In the genomic region with DNA sequence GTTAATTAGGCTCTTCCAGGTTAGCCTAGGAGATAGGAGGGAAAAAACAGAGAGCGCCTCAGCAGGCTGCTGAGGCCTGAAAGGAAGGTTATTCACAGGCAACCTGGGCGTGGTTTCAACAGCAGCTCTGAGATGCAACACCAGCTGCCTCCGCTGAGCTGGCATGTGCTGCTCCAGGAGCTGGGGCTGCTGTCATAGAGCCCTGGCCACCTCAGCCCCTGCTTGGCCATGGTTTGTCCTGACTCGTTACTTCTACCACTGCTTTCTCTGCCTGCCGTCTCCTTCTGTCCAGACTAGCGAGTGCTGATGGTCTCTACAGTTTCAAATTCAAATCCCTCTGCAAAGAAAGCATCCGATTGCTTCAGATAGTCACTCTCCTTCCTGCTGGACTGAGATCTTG, we compare ENCODE assay signal across 10 cellular contexts. TPM values are rescaled to one million over a fixed set of nuclear protein-coding genes. Genes with fewer than 3 reads are reported as not detected.
A peak's percentile ranks its signal among the peaks of the same experiment; 100 is the strongest.
DNase-seq lines count a peak whose midpoint lies in the region; ATAC-seq and TF ChIP-seq lines count a peak whose summit lies in the region.
"Had no signal": no experiment of that assay in that cellular context is flagged by ENCODE, and none has a peak within 500 bp of the region (broad histone marks: within the 10 kb centered on the region; RNA-seq: fewer than 3 reads in every experiment).

No MANE protein-coding gene starts in this region.

- H3K9me3 Mint-ChIP-seq in neural crest cell: no peaks in the 10 kb centered on the region
- H3K9me3 Mint-ChIP-seq in stimulated activated naive CD8-positive, alpha-beta T cell treated with anti-CD3 and anti-CD28 coated beads, Interleukin-15, amount 100 ng/mL, for 72 hours: no peaks in the 10 kb centered on the region
- H3K9me3 Mint-ChIP-seq: activated T-helper 2 cell treated with anti-CD3 and anti-CD28 coated beads, Interferon-gamma antibody, Interleukin-2, Interleukin-4, amounts not matched to agents 10 μg/mL and 5 μg/mL and 100 μg/mL, durations not matched to agents 14 hours and 24 hours and 36 hours; stimulated activated memory B cell treated with anti-CD40 and anti-IgM and Interleukin-4, amounts not matched to agents 10 μg/mL and 1 μg/mL and 100 μg/mL, for 72 hours had no signal

- no peak overlapping the region for H3K27ac Mint-ChIP-seq in neural crest cell (ENCODE audit: unreplicated experiment)
- no peak overlapping the region for H3K27ac Mint-ChIP-seq in stimulated activated naive CD8-positive, alpha-beta T cell treated with anti-CD3 and anti-CD28 coated beads, Interleukin-15, amount 100 ng/mL, for 72 hours
- H3K27ac Mint-ChIP-seq: activated T-helper 2 cell treated with anti-CD3 and anti-CD28 coated beads, Interferon-gamma antibody, Interleukin-2, Interleukin-4, amounts not matched to agents 10 μg/mL and 5 μg/mL and 100 μg/mL, durations not matched to agents 14 hours and 24 hours and 36 hours; stimulated activated memory B cell treated with anti-CD40 and anti-IgM and Interleukin-4, amounts not matched to agents 10 μg/mL and 1 μg/mL and 100 μg/mL, for 72 hours had no signal

- no peak overlapping the region for H2AFZ ChIP-seq in mammary epithelial cell (ENCODE audit: low read depth, low read length)

- no TSS peak for BruUV-seq in mammary epithelial cell (replicated peaks; lab: Mats Ljungman, UMichigan)

- WGBS in mammary epithelial cell (ENCODE audit: low coverage, missing lambda C conversion rate): 100% methylated on average over 7 of the region's 7 CpGs
- 77 to 89% methylated on average over 7 of the region's 7 CpGs for WGBS in body of pancreas, 2 donors

- no peaks in the 10 kb centered on the region for H3K27me3 Mint-ChIP-seq in neural crest cell (ENCODE audit: low read depth)
- no peaks in the 10 kb centered on the region for H3K27me3 Mint-ChIP-seq in stimulated activated naive CD8-positive, alpha-beta T cell treated with anti-CD3 and anti-CD28 coated beads, Interleukin-15, amount 100 ng/mL, for 72 hours
- H3K27me3 Mint-ChIP-seq: stimulated activated memory B cell treated with anti-CD40 and anti-IgM and Interleukin-4, amounts not matched to agents 10 μg/mL and 1 μg/mL and 100 μg/mL, for 72 hours had no signal

- no peaks in the 10 kb centered on the region for H3K36me3 Mint-ChIP-seq in neural crest cell (ENCODE audit: low read depth)
- H3K36me3 Mint-ChIP-seq: stimulated activated memory B cell treated with anti-CD40 and anti-IgM and Interleukin-4, amounts not matched to agents 10 μg/mL and 1 μg/mL and 100 μg/mL, for 72 hours had no signal

- peaks cover 5% of the 10 kb centered on the region for H3K4me1 ChIP-seq in mammary epithelial cell (ENCODE audit: insufficient read depth, low read length)
- H3K4me1 ChIP-seq in body of pancreas: no peaks in the 10 kb centered on the region

- intact Hi-C loops in mammary epithelial cell (cut with micrococcal nuclease) (loop anchor here (10.0 kb wide), 1 partner anchor 262 kb away; a partner anchor contains a TSS), body of pancreas (cut with DNase I) (no loop called here)

- H3K4me2 ChIP-seq in mammary epithelial cell (ENCODE audit: insufficient read depth, low read depth, low read length): no peak overlapping the region

- peaks cover 27% of the 10 kb centered on the region for H3K4me1 Mint-ChIP-seq in neural crest cell
- H3K4me1 Mint-ChIP-seq in stimulated activated naive CD8-positive, alpha-beta T cell treated with anti-CD3 and anti-CD28 coated beads, Interleukin-15, amount 100 ng/mL, for 72 hours: no peaks in the 10 kb centered on the region

- in situ Hi-C loops in mammary epithelial cell (cut with MboI; ENCODE audit: low sequenced_read_pairs in 2 of 2): no loop called here

- dilution Hi-C loops in mammary epithelial cell (cut with HindIII; ENCODE audit: low sequenced_read_pairs): no loop called here

- no peak for TF ChIP-seq POLR2A in body of pancreas (IDR thresholded peaks at IDR 0.05)

- no peaks in the 10 kb centered on the region for H3K27me3 ChIP-seq in mammary epithelial cell (ENCODE audit: insufficient read depth, low read length)
- H3K27me3 ChIP-seq in body of pancreas: no peaks in the 10 kb centered on the region

- no peaks in the 10 kb centered on the region for H4K20me1 ChIP-seq in mammary epithelial cell (ENCODE audit: insufficient read depth, low read length)

- H3K4me3 Mint-ChIP-seq in neural crest cell: no peak overlapping the region
- no peak overlapping the region for H3K4me3 Mint-ChIP-seq in stimulated activated naive CD8-positive, alpha-beta T cell treated with anti-CD3 and anti-CD28 coated beads, Interleukin-15, amount 100 ng/mL, for 72 hours
- H3K4me3 Mint-ChIP-seq: stimulated activated memory B cell treated with anti-CD40 and anti-IgM and Interleukin-4, amounts not matched to agents 10 μg/mL and 1 μg/mL and 100 μg/mL, for 72 hours had no signal

- no peak overlapping the region for H3K9ac ChIP-seq in mammary epithelial cell (ENCODE audit: insufficient read depth, low read length)

- no peak overlapping the region for H3K27ac ChIP-seq in mammary epithelial cell (ENCODE audit: insufficient read depth, low read depth, low read length)
- H3K27ac ChIP-seq in body of pancreas: no peak overlapping the region

- H3K36me3 ChIP-seq in mammary epithelial cell (ENCODE audit: insufficient read depth, low read length) (no peaks in the 10 kb centered on the region), body of pancreas (replicated peaks in 1 of 2; ENCODE audit: insufficient read depth in 1 of 2, low read depth in 2 of 2) (no peaks in the 10 kb centered on the region)

- no peak overlapping the region for H3K4me3 ChIP-seq in mammary epithelial cell (replicated peaks in 1 of 3; ENCODE audit: insufficient read depth in 1 of 3, low read depth in 2 of 3, low read length in 3 of 3)
- H3K4me3 ChIP-seq in body of pancreas: no peak overlapping the region

- CTCF ChIA-PET in mammary epithelial cell (lab: Charles Lee; ENCODE audit: low non-redundant PET): no interaction called here

- H3K79me2 ChIP-seq in mammary epithelial cell (ENCODE audit: insufficient read depth, low read length): no peaks in the 10 kb centered on the region

- TF ChIP-seq CTCF in mammary epithelial cell (conservative IDR thresholded peaks at IDR 0.05 in 1 of 2, IDR thresholded peaks at IDR 0.05 in 1 of 2; ENCODE audit: extremely low read depth in 1 of 2, insufficient read depth in 1 of 2, low read depth in 1 of 2, low read length in 2 of 2): no peak
- peak; percentile 45 for TF ChIP-seq CTCF in neural crest cell (conservative IDR thresholded peaks at IDR 0.05)
- no peak for TF ChIP-seq CTCF in body of pancreas (IDR thresholded peaks at IDR 0.05)

- DNase-seq in NCI-H510A (lab: John Stamatoyannopoulos, UW) (peak; percentile 65), mammary epithelial cell (peak; percentile 19), neural crest cell (ENCODE audit: low read depth, low spot score) (peak; percentile 48), body of pancreas (no peak)
- no peak for DNase-seq in stimulated activated naive CD8-positive, alpha-beta T cell treated with anti-CD3 and anti-CD28 coated beads, Interleukin-15, amount 100 ng/mL, for 72 hours

- ATAC-seq in HG03354 (IDR thresholded peaks at IDR 0.05; ENCODE audit: poor library complexity, severe bottlenecking, unreplicated experiment): peak; percentile 53
- ATAC-seq in body of pancreas: no peak
- ATAC-seq in GM21825 (IDR thresholded peaks at IDR 0.05; ENCODE audit: unreplicated experiment): no peak
- ATAC-seq in stimulated activated naive CD8-positive, alpha-beta T cell treated with anti-CD3 and anti-CD28 coated beads, Interleukin-15, amount 100 ng/mL, for 72 hours: no peak
- no peak for ATAC-seq in HG02870 (IDR thresholded peaks at IDR 0.05; ENCODE audit: unreplicated experiment)
- ATAC-seq: stimulated activated memory B cell treated with anti-CD40 and anti-IgM and Interleukin-4, amounts not matched to agents 10 μg/mL and 1 μg/mL and 100 μg/mL, for 72 hours had no signal

- H3K9me3 ChIP-seq in mammary epithelial cell (replicated peaks; ENCODE audit: insufficient read depth, low read length) (no peaks in the 10 kb centered on the region), body of pancreas (no peaks in the 10 kb centered on the region)

RNA-seq across cellular contexts. Expression of a gene that starts 32.5 kb away (rescaled TPM):
- total RNA-seq in mammary epithelial cell (10 to 100 TPM; 11.5 to 15.0 TPM), neural crest cell (9.3 and 9.7 TPM in 2 replicates), body of pancreas (1 to 10 TPM; 4.9 to 7.8 TPM)
- 9.7 TPM for polyA plus RNA-seq in mammary epithelial cell
- polyA minus RNA-seq in mammary epithelial cell: 14.2 TPM

RNA-seq across cellular contexts. Expression of a gene that starts 48.8 kb away (rescaled TPM):
- total RNA-seq in mammary epithelial cell: under 1 TPM in 1 of 2 donors, not detected in 1; 0.67 TPM
- polyA plus RNA-seq in mammary epithelial cell: 0.03 TPM
- not detected for polyA minus RNA-seq in mammary epithelial cell
- 0.05 and 0.07 TPM in 2 replicates for total RNA-seq in neural crest cell
- under 1 TPM in 1 of 2 donors, not detected in 1; 0.26 TPM for total RNA-seq in body of pancreas

Comparison
In these comparisons a context has a peak if more than half of its experiments do, and no peak if none do; other contexts are left out.
1. DNase-seq: peak in NCI-H510A (single experiment), mammary epithelial cell (single experiment) and neural crest cell (single experiment); none in body of pancreas (0 of 4) and stimulated activated naive CD8-positive, alpha-beta T cell treated with anti-CD3 and anti-CD28 coated beads, Interleukin-15, amount 100 ng/mL, for 72 hours (0 of 2).